Comparison of ENCODE assay signal across 8 cellular contexts in genomic region chr12:54000105-54000773, GRCh38. TPM values are rescaled to one million over a fixed set of nuclear protein-coding genes. Genes with fewer than 3 reads are reported as not detected.
DNase-seq lines count a peak whose midpoint lies in the region; ATAC-seq and TF ChIP-seq lines count a peak whose summit lies in the region.

Gene HOXC9, plus strand, starts transcription at chr12:54000161. Its CDS starts 28 bp downstream, at chr12:54000189.

- H3K27ac Mint-ChIP-seq in activated naive CD8-positive, alpha-beta T cell treated with anti-CD3 and anti-CD28 coated beads, Interleukin-2, amount 50 U/mL, for 24 hours, result no peak within 1 kb of the TSS

- 1 to 2% (median 2%) methylated on average over 9 to 73 of the region's 73 CpGs for WGBS in heart left ventricle, 4 donors

- H3K4me3 ChIP-seq in heart left ventricle, result peak within 1 kb of the TSS; percentile 6 to 41 (median 25)
- peak within 1 kb of the TSS; percentile 41 for H3K4me3 ChIP-seq in lower lobe of right lung
- peak within 1 kb of the TSS; percentile 25 to 31 for H3K4me3 ChIP-seq in vagina

- H3K36me3 Mint-ChIP-seq in activated naive CD8-positive, alpha-beta T cell treated with anti-CD3 and anti-CD28 coated beads, Interleukin-2, amount 50 U/mL, for 24 hours (ENCODE audit: low read depth), result peaks cover 2% of the 10 kb centered on the region

- peaks cover 0 to 34% (median 16%) of the 10 kb centered on the region in 12 donors for H3K4me1 ChIP-seq in heart left ventricle
- H3K4me1 ChIP-seq in lower lobe of right lung, result peaks cover 29% of the 10 kb centered on the region
- H3K4me1 ChIP-seq in vagina, result peaks cover 26% of the 10 kb centered on the region

- peak within 1 kb of the TSS; percentile 46 for H3K4me3 Mint-ChIP-seq in activated naive CD8-positive, alpha-beta T cell treated with anti-CD3 and anti-CD28 coated beads, Interleukin-2, amount 50 U/mL, for 24 hours

- peaks cover 93% of the 10 kb centered on the region for H3K27me3 Mint-ChIP-seq in activated naive CD8-positive, alpha-beta T cell treated with anti-CD3 and anti-CD28 coated beads, Interleukin-2, amount 50 U/mL, for 24 hours

- TF ChIP-seq CTCF in heart left ventricle (IDR thresholded peaks at IDR 0.05) (no peak), lower lobe of right lung (IDR thresholded peaks at IDR 0.05) (no peak), vagina (IDR thresholded peaks at IDR 0.05) (no peak)

- no peak within 1 kb of the TSS for H3K27ac ChIP-seq in heart left ventricle
- H3K27ac ChIP-seq in lower lobe of right lung, result no peak within 1 kb of the TSS
- H3K27ac ChIP-seq in vagina, result no peak within 1 kb of the TSS

- DNase-seq in heart left ventricle (no peak), left ventricle myocardium superior (no peak), lower lobe of right lung (no peak), vagina (ENCODE audit: extremely low spot score in 2 of 2) (no peak), NCI-H1436 (lab: John Stamatoyannopoulos, UW) (no peak)
- DNase-seq in activated naive CD8-positive, alpha-beta T cell treated with anti-CD3 and anti-CD28 coated beads, Interleukin-2, amount 50 U/mL, for 24 hours, result no peak

- intact Hi-C loops in heart left ventricle (cut with DNase I), result loop anchor here in 1 of 10 donors (10.0 kb wide), 1 partner anchor 375 kb away; no protein-coding TSS in a partner anchor
- intact Hi-C loops in left ventricle myocardium superior (cut with micrococcal nuclease), result no loop called here
- intact Hi-C loops in lower lobe of right lung (cut with DNase I), result loop anchor here (5.0 kb wide), 1 partner anchor 207 kb away; no protein-coding TSS in a partner anchor
- intact Hi-C loops in vagina (cut with DNase I), result no loop called here

- H3K9me3 Mint-ChIP-seq in activated naive CD8-positive, alpha-beta T cell treated with anti-CD3 and anti-CD28 coated beads, Interleukin-2, amount 50 U/mL, for 24 hours, result no peaks in the 10 kb centered on the region

- H3K9me3 ChIP-seq in heart left ventricle (no peaks in the 10 kb centered on the region), lower lobe of right lung (no peaks in the 10 kb centered on the region), vagina (no peaks in the 10 kb centered on the region)

- H3K27me3 ChIP-seq in heart left ventricle (peaks cover 83 to 100% (median 100%) of the 10 kb centered on the region in 9 donors), lower lobe of right lung (ENCODE audit: low read depth) (peaks cover 100% of the 10 kb centered on the region), vagina (peaks cover 37% of the 10 kb centered on the region)

- TF ChIP-seq POLR2A in heart left ventricle (IDR thresholded peaks at IDR 0.05) (no peak), vagina (IDR thresholded peaks at IDR 0.05) (no peak)

- H3K4me1 Mint-ChIP-seq in activated naive CD8-positive, alpha-beta T cell treated with anti-CD3 and anti-CD28 coated beads, Interleukin-2, amount 50 U/mL, for 24 hours, result peaks cover 23% of the 10 kb centered on the region

- ATAC-seq in heart left ventricle, result peak in 1 of 4 donors; percentile 35
- no peak for ATAC-seq in left ventricle myocardium superior
- ATAC-seq in activated naive CD8-positive, alpha-beta T cell treated with anti-CD3 and anti-CD28 coated beads, Interleukin-2, amount 50 U/mL, for 24 hours, result no peak
- ATAC-seq in lower lobe of right lung, result peak in 1 of 2 donors; percentile 18
- ATAC-seq in GM19455 (IDR thresholded peaks at IDR 0.05; ENCODE audit: unreplicated experiment), result no peak
- ATAC-seq in GM19395 (IDR thresholded peaks at IDR 0.05; ENCODE audit: unreplicated experiment), result no peak

- H3K36me3 ChIP-seq in heart left ventricle (no peaks in the 10 kb centered on the region), lower lobe of right lung (no peaks in the 10 kb centered on the region), vagina (no peaks in the 10 kb centered on the region)

RNA-seq across cellular contexts. Expression of gene HOXC9, which starts in this region (rescaled TPM):
- total RNA-seq in heart left ventricle (not detected), left ventricle myocardium superior (not detected), lower lobe of right lung (not detected), vagina (not detected)
- not detected for polyA plus RNA-seq in heart left ventricle
